ENCODE assay signal across 29 cellular contexts in the genomic region with DNA sequence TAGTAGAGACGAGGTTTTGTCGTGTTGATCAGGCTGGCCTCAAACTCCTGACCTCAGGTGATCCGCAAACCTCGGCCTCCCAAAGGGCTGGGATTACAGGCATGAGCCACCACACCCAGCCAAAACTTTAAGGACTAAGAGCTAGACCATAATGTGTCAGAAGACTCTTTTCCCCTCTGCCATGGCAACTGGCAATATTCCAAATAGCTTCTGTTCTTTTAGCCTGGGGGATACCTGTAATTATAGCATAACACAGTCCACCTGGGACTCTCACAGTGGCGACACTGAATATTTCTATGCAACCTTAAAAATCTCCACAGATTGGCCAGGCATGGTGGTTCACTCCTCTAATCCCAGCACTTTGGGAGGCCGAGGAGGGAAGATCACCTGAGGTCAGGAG. TPM values are rescaled to one million over a fixed set of nuclear protein-coding genes. Genes with fewer than 3 reads are reported as not detected.
DNase-seq lines count a peak whose midpoint lies in the region; TF ChIP-seq lines count a peak whose summit lies in the region.
"Had no signal": no experiment of that assay in that cellular context is flagged by ENCODE, and none has a peak within 500 bp of the region (broad histone marks: within the 10 kb centered on the region; RNA-seq: fewer than 3 reads in every experiment).

No MANE protein-coding gene starts in this region.

- H3K36me3 ChIP-seq in colonic mucosa, result no peaks in the 10 kb centered on the region
- H3K36me3 ChIP-seq: ascending aorta, left lung, ovary had no signal

- DNase-seq in NCI-H2107 treated with DMSO at 0.1 percent for 48 hours (lab: John Stamatoyannopoulos, UW; ENCODE audit: unreplicated experiment) (peak; percentile 1), NCI-H2107 (lab: John Stamatoyannopoulos, UW) (no peak), NCI-H1105 treated with DMSO at 0.1 percent for 48 hours (lab: John Stamatoyannopoulos, UW) (peak; percentile 65), NCI-H345 treated with DMSO at 0.1 percent for 48 hours (lab: John Stamatoyannopoulos, UW; ENCODE audit: unreplicated experiment) (peak; percentile 33), epithelial cell of esophagus (ENCODE audit: low read depth) (peak; percentile 56), colonic mucosa (no peak), activated gamma-delta T cell (lab: John Stamatoyannopoulos, UW) (no peak)
- no peak for DNase-seq in stimulated activated CD4-positive, alpha-beta T cell treated with anti-CD3 and anti-CD28 coated beads, Interleukin-1b, Interleukin-23, amount 100 ng/mL, for 48 hours
- DNase-seq: activated B cell treated with CpG ODN at 0.5 μM for 24 hours; activated CD4-positive, alpha-beta T cell treated with anti-CD3 and anti-CD28 coated beads, Interleukin-2, amount 10 ng/mL, durations not matched to agents 7 days and 5 days; activated effector memory CD4-positive, alpha-beta T cell treated with anti-CD3 and anti-CD28 coated beads, Interleukin-2, amount 50 U/mL, for 16 hours; activated T-cell treated with anti-CD3 and anti-CD28 coated beads, Interleukin-2, amount 50 U/mL, for 1 hour; Calu3; DND-41; effector memory CD4-positive, alpha-beta T cell; GF-D8; KBM-7; left lung; mesenchymal stem cell; MM.1S; NCI-H187; NCI-H526 treated with DMSO at 0.1 percent for 48 hours; ovary; SK-N-SH; stimulated activated CD4-positive, alpha-beta T cell treated with anti-CD3 and anti-CD28 coated beads, Interleukin-15, amount 100 ng/mL, for 24 hours had no signal

- H3K27ac ChIP-seq in colonic mucosa, result no peak overlapping the region
- H3K27ac ChIP-seq: 22Rv1, ascending aorta, coronary artery, HL-60, left lung, ovary had no signal

- intact Hi-C loops in colonic mucosa (cut with DNase I), result no loop called here

- H3K9me3 ChIP-seq in colonic mucosa, result no peaks in the 10 kb centered on the region
- H3K9me3 ChIP-seq: ascending aorta, left lung, ovary, SK-N-SH had no signal

- no peaks in the 10 kb centered on the region for H3K4me1 ChIP-seq in colonic mucosa
- H3K4me1 ChIP-seq: ascending aorta had no signal

- no peak for TF ChIP-seq CTCF in epithelial cell of esophagus (IDR thresholded peaks at IDR 0.05; ENCODE audit: insufficient read depth, low read depth, low read length, missing control alignments)
- TF ChIP-seq CTCF in colonic mucosa (IDR thresholded peaks at IDR 0.05), result no peak

- H3K27me3 ChIP-seq in colonic mucosa, result no peaks in the 10 kb centered on the region
- H3K27me3 ChIP-seq: ascending aorta, left lung, ovary had no signal

- H3K9ac ChIP-seq in colonic mucosa (ENCODE audit: low read depth in 2 of 2, low read length in 2 of 2), result no peak overlapping the region
- H3K9ac ChIP-seq: SK-N-SH had no signal

- no peak overlapping the region for H3K4me3 ChIP-seq in epithelial cell of esophagus (ENCODE audit: low read length)
- no peak overlapping the region for H3K4me3 ChIP-seq in colonic mucosa
- H3K4me3 ChIP-seq: ascending aorta, coronary artery, left lung, ovary had no signal

RNA-seq across cellular contexts. Expression of gene RBM47, which starts 45.5 kb away (rescaled TPM):
- total RNA-seq in colonic mucosa, result 100 to 1,000 TPM; 279 to 281 TPM

Comparison
In these comparisons a context has a peak if more than half of its experiments do, and no peak if none do; other contexts are left out.
1. DNase-seq: peak in NCI-H2107 treated with DMSO at 0.1 percent for 48 hours (single experiment), NCI-H1105 treated with DMSO at 0.1 percent for 48 hours (single experiment), NCI-H345 treated with DMSO at 0.1 percent for 48 hours (single experiment) and epithelial cell of esophagus (single experiment); none in NCI-H2107 (single experiment), stimulated activated CD4-positive, alpha-beta T cell treated with anti-CD3 and anti-CD28 coated beads, Interleukin-1b, Interleukin-23, amount 100 ng/mL, for 48 hours (single experiment), colonic mucosa (single experiment) and activated gamma-delta T cell (single experiment).